In genomic region chr3:82978368-82978767, GRCh38 we compare ENCODE assay signal across 14 cellular contexts.
DNase-seq lines count a peak whose midpoint lies in the region; TF ChIP-seq lines count a peak whose summit lies in the region.
"Had no signal": no experiment of that assay in that cellular context is flagged by ENCODE, and none has a peak within 500 bp of the region (broad histone marks: within the 10 kb centered on the region; RNA-seq: fewer than 3 reads in every experiment).

No MANE protein-coding gene starts in this region.

- no peaks in the 10 kb centered on the region for H3K4me1 ChIP-seq in Karpas-422 (ENCODE audit: low read length)
- H3K4me1 ChIP-seq: A549 had no signal

- H4K20me1 ChIP-seq in Karpas-422 (ENCODE audit: insufficient read depth, low read depth, low read length), result no peaks in the 10 kb centered on the region

- DNase-seq in NCI-H510A treated with DMSO at 0.1 percent for 48 hours (lab: John Stamatoyannopoulos, UW) (peak; percentile 7), NCI-H510A (lab: John Stamatoyannopoulos, UW) (no peak), SK-MEL-5 (ENCODE audit: low read depth, low spot score) (peak; percentile 81), iris pigment epithelial cell (ENCODE audit: low read depth) (peak; percentile 3), lower leg skin (ENCODE audit: low spot score in 2 of 2) (no peak), Karpas-422 (no peak), GM10248 (ENCODE audit: extremely low spot score) (no peak)
- DNase-seq: DMS 273 treated with DMSO at 0.1 percent for 48 hours, NCI-H1436 treated with DMSO at 0.1 percent for 48 hours, NCI-H226, NCI-H82 had no signal

- H3K9me2 ChIP-seq in Karpas-422 (replicated peaks; ENCODE audit: insufficient read depth, low read length), result no peaks in the 10 kb centered on the region

- H3K9ac ChIP-seq in Karpas-422 (ENCODE audit: low read length), result no peak overlapping the region

- no peaks in the 10 kb centered on the region for H3K27me3 ChIP-seq in Karpas-422 (ENCODE audit: low read length)

- WGBS in lower leg skin, 2 donors, result 51 to 61% methylated on average over 3 of the region's 3 CpGs

- no peak overlapping the region for H3K4me2 ChIP-seq in Karpas-422 (ENCODE audit: low read depth, low read length, poor library complexity, severe bottlenecking)
- H3K4me2 ChIP-seq: A549 had no signal

- no peak for TF ChIP-seq CTCF in lower leg skin (IDR thresholded peaks at IDR 0.05)
- TF ChIP-seq CTCF in GM10248 (IDR thresholded peaks at IDR 0.05; ENCODE audit: control extremely low read depth, extremely low read depth, low read depth, missing control alignments), result no peak

- no peak for TF ChIP-seq POLR2A in lower leg skin (IDR thresholded peaks at IDR 0.05)

- no peaks in the 10 kb centered on the region for H3K36me3 ChIP-seq in Karpas-422 (ENCODE audit: insufficient read depth, low read length)

- no peaks in the 10 kb centered on the region for H3K79me2 ChIP-seq in Karpas-422 (ENCODE audit: low read length)

- POLR2A ChIA-PET in GM10248 (lab: Yijun Ruan, JAX), result no interaction called here

- H3K27ac ChIP-seq in Karpas-422 (ENCODE audit: low read length), result no peak overlapping the region
- H3K27ac ChIP-seq: A549, C4-2B had no signal

- CTCF ChIA-PET in GM10248 (lab: Yijun Ruan, JAX), result interaction anchor here (1.8 kb wide), 1 partner anchor 36 kb away, joined by 4 read pairs; no protein-coding TSS in a partner anchor

- peaks cover 30% of the 10 kb centered on the region for H3K9me3 ChIP-seq in Karpas-422 (ENCODE audit: low read length)
- H3K9me3 ChIP-seq: A549 had no signal

- intact Hi-C loops in lower leg skin (cut with DNase I; ENCODE audit: low total_unique reads), result no loop called here

- H3K4me3 ChIP-seq in lower leg skin (ENCODE audit: low read depth, poor library complexity, severe bottlenecking) (no peak overlapping the region), Karpas-422 (ENCODE audit: low read length) (no peak overlapping the region)
- H3K4me3 ChIP-seq: A549, K562 had no signal

- H2AFZ ChIP-seq in Karpas-422 (ENCODE audit: low read length), result no peak overlapping the region

- in situ Hi-C loops in SK-MEL-5 (cut with HindIII; ENCODE audit: low pct_unique_long_range_greater_than_20kb, low sequenced_read_pairs), result no loop called here

Comparison
In these comparisons a context has a peak if more than half of its experiments do, and no peak if none do; other contexts are left out.
1. DNase-seq: peak in NCI-H510A treated with DMSO at 0.1 percent for 48 hours (single experiment), SK-MEL-5 (single experiment) and iris pigment epithelial cell (single experiment); none in NCI-H510A (single experiment), lower leg skin (0 of 2), Karpas-422 (single experiment) and GM10248 (single experiment).